In genomic region chr17:78365561-78366108, GRCh38 we compare ENCODE assay signal across 1 cellular context.
TF ChIP-seq lines count a peak whose summit lies in the region.

No MANE protein-coding gene starts in this region.

TF ChIP-seq in HEK293, 187 proteins besides CTCF, POLR2A, EP300 and RAD21 (continued from another document):
- TF ChIP-seq ZNF148 (tag by site-specific recombination; IDR thresholded peaks at IDR 0.05; ENCODE audit: borderline replicate concordance), result no peak
- no peak for TF ChIP-seq ZNF16 (tag by site-specific recombination; IDR thresholded peaks at IDR 0.05; ENCODE audit: low read depth)
- TF ChIP-seq ZNF670 (tag by site-specific recombination; IDR thresholded peaks at IDR 0.05; ENCODE audit: low read depth), result no peak
- no peak for TF ChIP-seq ZNF274 (IDR thresholded peaks at IDR 0.05; ENCODE audit: low read length)
- no peak for TF ChIP-seq ZNF274 (tag by site-specific recombination; IDR thresholded peaks at IDR 0.05; ENCODE audit: borderline replicate concordance)
- no peak for TF ChIP-seq ZNF600 (tag by site-specific recombination; IDR thresholded peaks at IDR 0.05)
- TF ChIP-seq ZNF521 (tag by site-specific recombination; IDR thresholded peaks at IDR 0.05), result no peak
- no peak for TF ChIP-seq ZNF692 (tag by site-specific recombination; IDR thresholded peaks at IDR 0.05)
- TF ChIP-seq ZNF792 (tag by site-specific recombination; IDR thresholded peaks at IDR 0.05), result no peak
- TF ChIP-seq ZNF394 (tag by site-specific recombination; IDR thresholded peaks at IDR 0.05; ENCODE audit: borderline replicate concordance), result no peak
- no peak for TF ChIP-seq ZNF704 (tag by site-specific recombination; IDR thresholded peaks at IDR 0.05)
- no peak for TF ChIP-seq REPIN1 (tag by site-specific recombination; IDR thresholded peaks at IDR 0.05; ENCODE audit: low read depth)
- TF ChIP-seq KLF17 (tag by site-specific recombination; IDR thresholded peaks at IDR 0.05), result no peak
- TF ChIP-seq REST (tag by site-specific recombination; IDR thresholded peaks at IDR 0.05), result no peak
- no peak for TF ChIP-seq ZNF658 (tag by site-specific recombination; IDR thresholded peaks at IDR 0.05)
- no peak for TF ChIP-seq ZNF596 (tag by site-specific recombination; IDR thresholded peaks at IDR 0.05)
- peak; percentile 30; the same call in 1 of the 2 replicates for TF ChIP-seq SP7 (tag by site-specific recombination; IDR thresholded peaks at IDR 0.05)
- no peak for TF ChIP-seq SETDB1 (IDR thresholded peaks at IDR 0.05; ENCODE audit: insufficient read length, low read length)
- no peak for TF ChIP-seq BCL6B (tag by site-specific recombination; IDR thresholded peaks at IDR 0.05)
- TF ChIP-seq ZNF140 (tag by site-specific recombination; IDR thresholded peaks at IDR 0.05), result no peak
- TF ChIP-seq KLF1 (tag by site-specific recombination; IDR thresholded peaks at IDR 0.05), result no peak
- TF ChIP-seq ZNF10 (tag by site-specific recombination; IDR thresholded peaks at IDR 0.05), result no peak
TF ChIP-seq in HEK293: peak in this region for 5.
